Comparison of ENCODE assay signal across 8 cellular contexts in the genomic region with DNA sequence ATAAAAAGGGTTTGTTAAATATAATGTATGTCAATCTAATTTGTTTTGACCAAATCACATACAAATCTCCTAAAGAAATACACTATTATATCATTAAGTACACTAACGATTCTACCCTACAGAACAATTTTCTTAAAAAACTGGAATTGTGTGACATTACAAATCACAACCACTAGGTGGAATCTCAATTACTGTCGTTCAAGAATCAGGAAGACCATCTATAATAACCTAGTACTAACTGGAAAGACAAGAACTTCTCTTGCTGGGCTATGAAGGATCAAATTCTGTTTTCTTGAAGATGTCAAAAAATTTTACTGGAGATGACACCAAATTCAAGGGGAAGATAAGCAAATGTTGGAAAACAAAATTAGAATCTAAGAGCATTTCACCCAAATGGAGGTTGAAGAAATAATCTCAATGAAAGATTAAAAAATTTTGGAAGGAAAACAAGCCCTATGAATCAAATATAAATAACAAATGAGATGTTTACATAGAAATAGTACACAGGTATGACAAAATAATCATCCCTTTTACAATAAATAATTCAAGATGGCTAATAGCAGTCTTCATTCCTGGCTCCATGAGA.
DNase-seq lines count a peak whose midpoint lies in the region; ATAC-seq and TF ChIP-seq lines count a peak whose summit lies in the region.

No MANE protein-coding gene starts in this region.

- H3K27me3 ChIP-seq in HL-60 (ENCODE audit: insufficient read depth, poor library complexity, severe bottlenecking): no peaks in the 10 kb centered on the region

- no peak for ATAC-seq in GM21528 (IDR thresholded peaks at IDR 0.05; ENCODE audit: low FRiP score, unreplicated experiment)

- no peak overlapping the region for H3K27ac ChIP-seq in HL-60 (replicated peaks)

- TF ChIP-seq CTCF in AG10803 (conservative IDR thresholded peaks at IDR 0.05; ENCODE audit: low read length) (peak; percentile 69), GM13977 (IDR thresholded peaks at IDR 0.05; ENCODE audit: extremely low read depth, insufficient read depth, missing control alignments) (peak; percentile 38), HL-60 (IDR thresholded peaks at IDR 0.05; ENCODE audit: insufficient read depth, low read length) (peak; percentile 52)

- in situ Hi-C loops in GM13977 (cut with MboI; ENCODE audit: low pct_unique_long_range_greater_than_20kb, low sequenced_read_pairs, unreplicated experiment): no loop called here

- DNase-seq in AG10803 (ENCODE audit: low read depth) (peak; percentile 61), GM13977 (ENCODE audit: low spot score) (peak; percentile 11), HL-60 (ENCODE audit: low read depth in 1 of 2, low spot score in 1 of 2) (no peak), SKM-1 (lab: John Stamatoyannopoulos, UW; ENCODE audit: unreplicated experiment) (peak; percentile 6), foreskin melanocyte (peak; percentile 48), superior temporal gyrus (ENCODE audit: extremely low spot score) (peak; percentile 74), activated T-cell treated with anti-CD3 and anti-CD28 coated beads for 4 hours (no peak)

- H3K4me3 ChIP-seq in AG10803 (ENCODE audit: low read length): no peak overlapping the region
- H3K4me3 ChIP-seq in HL-60 (replicated peaks; ENCODE audit: insufficient read depth, low read length): no peak overlapping the region

Comparison
In these comparisons a context has a peak if more than half of its experiments do, and no peak if none do; other contexts are left out.
1. DNase-seq: peak in AG10803 (single experiment), GM13977 (single experiment), SKM-1 (single experiment), foreskin melanocyte (single experiment) and superior temporal gyrus (single experiment); none in HL-60 (0 of 2) and activated T-cell treated with anti-CD3 and anti-CD28 coated beads for 4 hours (single experiment).
2. Peak in every context shown above with its lines, with median percentiles within 50 percentile points of each other: CTCF ChIP-seq.